Comparison of ENCODE assay signal across 15 cellular contexts in the genomic region with DNA sequence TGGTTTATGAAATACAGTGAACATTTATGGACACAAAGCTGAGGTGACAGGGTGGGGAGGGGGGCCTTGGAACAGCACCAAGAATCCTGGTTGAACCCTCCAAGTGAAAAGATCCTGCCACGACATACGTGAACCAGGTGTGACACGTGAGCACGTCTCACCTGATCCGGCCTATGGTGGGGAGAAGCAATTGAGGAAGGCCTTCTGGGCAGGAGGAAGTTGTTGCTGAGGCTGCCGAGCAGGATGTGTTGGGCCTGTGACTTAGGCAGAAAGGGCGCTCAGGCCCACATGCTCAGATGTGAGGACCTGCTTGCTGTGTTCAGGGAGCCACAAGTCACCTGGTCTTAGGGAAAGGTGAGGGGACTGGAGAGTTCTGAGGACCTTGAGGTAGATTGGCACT. TPM values are rescaled to one million over a fixed set of nuclear protein-coding genes. Genes with fewer than 3 reads are reported as not detected.
DNase-seq lines count a peak whose midpoint lies in the region; ATAC-seq lines count a peak whose summit lies in the region.
"Had no signal": no experiment of that assay in that cellular context is flagged by ENCODE, and none has a peak within 500 bp of the region (broad histone marks: within the 10 kb centered on the region; RNA-seq: fewer than 3 reads in every experiment).

No MANE protein-coding gene starts in this region.

- no peak for ATAC-seq in activated CD8-positive, alpha-beta memory T cell treated with anti-CD3 and anti-CD28 coated beads, Interleukin-2, amount 10 ng/mL, durations not matched to agents 7 days and 5 days
- ATAC-seq in naive B cell (ENCODE audit: low read depth in 2 of 2), result no peak
- no peak for ATAC-seq in left colon
- ATAC-seq: WTC11 had no signal

- no peaks in the 10 kb centered on the region for H3K36me3 Mint-ChIP-seq in activated naive CD4-positive, alpha-beta T cell treated with anti-CD3 and anti-CD28 coated beads for 36 hours (ENCODE audit: low read depth)
- peaks cover 1% of the 10 kb centered on the region for H3K36me3 Mint-ChIP-seq in activated CD8-positive, alpha-beta memory T cell treated with anti-CD3 and anti-CD28 coated beads, Interleukin-2, amount 10 ng/mL, durations not matched to agents 7 days and 5 days
- H3K36me3 Mint-ChIP-seq in naive B cell, result no peaks in the 10 kb centered on the region

- H3K4me3 Mint-ChIP-seq in activated naive CD4-positive, alpha-beta T cell treated with anti-CD3 and anti-CD28 coated beads for 36 hours, result no peak overlapping the region
- H3K4me3 Mint-ChIP-seq in activated CD8-positive, alpha-beta memory T cell treated with anti-CD3 and anti-CD28 coated beads, Interleukin-2, amount 10 ng/mL, durations not matched to agents 7 days and 5 days, result no peak overlapping the region
- peak overlapping the region in 3 of 8 donors; percentile 44 to 90 (median 54) for H3K4me3 Mint-ChIP-seq in naive B cell
- H3K4me3 Mint-ChIP-seq: WTC11 had no signal

- DNase-seq in activated naive CD4-positive, alpha-beta T cell treated with anti-CD3 and anti-CD28 coated beads for 36 hours, result no peak
- no peak for DNase-seq in activated naive CD4-positive, alpha-beta T cell treated with Interleukin-2 at 50 U/mL for 16 hours
- DNase-seq in activated CD8-positive, alpha-beta memory T cell treated with anti-CD3 and anti-CD28 coated beads, Interleukin-2, amount 10 ng/mL, durations not matched to agents 7 days and 5 days, result no peak
- DNase-seq in naive B cell (peak; percentile 20), AG08396 (ENCODE audit: low spot score) (no peak), NCI-H345 (lab: John Stamatoyannopoulos, UW) (no peak), hepatic stellate cell (ENCODE audit: low spot score) (no peak), left colon (no peak)
- DNase-seq: DMS79, HCEC 1CT, NCI-H1417, NCI-H69, SHP77 treated with DMSO at 0.1 percent for 48 hours had no signal

- peaks cover 32% of the 10 kb centered on the region for H3K4me1 Mint-ChIP-seq in activated naive CD4-positive, alpha-beta T cell treated with anti-CD3 and anti-CD28 coated beads for 36 hours (ENCODE audit: low read depth)
- peaks cover 23% of the 10 kb centered on the region for H3K4me1 Mint-ChIP-seq in activated CD8-positive, alpha-beta memory T cell treated with anti-CD3 and anti-CD28 coated beads, Interleukin-2, amount 10 ng/mL, durations not matched to agents 7 days and 5 days
- H3K4me1 Mint-ChIP-seq in naive B cell, result peaks cover 29 to 41% (median 37%) of the 10 kb centered on the region in 3 donors

- H3K9me3 Mint-ChIP-seq in activated naive CD4-positive, alpha-beta T cell treated with anti-CD3 and anti-CD28 coated beads for 36 hours, result no peaks in the 10 kb centered on the region
- H3K9me3 Mint-ChIP-seq in activated CD8-positive, alpha-beta memory T cell treated with anti-CD3 and anti-CD28 coated beads, Interleukin-2, amount 10 ng/mL, durations not matched to agents 7 days and 5 days (ENCODE audit: low read depth), result no peaks in the 10 kb centered on the region
- H3K9me3 Mint-ChIP-seq in naive B cell, result no peaks in the 10 kb centered on the region
- H3K9me3 Mint-ChIP-seq: WTC11 had no signal

- CTCF ChIA-PET in activated naive CD4-positive, alpha-beta T cell treated with anti-CD3 and anti-CD28 coated beads for 36 hours (lab: Charles Lee), result interaction anchor here (0.6 to 5.6 kb wide), 14 partner anchors 9 to 312 kb away, joined by 3 to 77 read pairs (median 5); a partner anchor contains a TSS
- CTCF ChIA-PET in activated CD8-positive, alpha-beta memory T cell treated with anti-CD3 and anti-CD28 coated beads, Interleukin-2, amount 10 ng/mL, durations not matched to agents 7 days and 5 days (lab: Charles Lee), result interaction anchor here (0.6 to 6.8 kb wide), 11 partner anchors 12 to 179 kb away, joined by 3 to 147 read pairs (median 9); a partner anchor contains a TSS

- H3K27ac Mint-ChIP-seq in activated naive CD4-positive, alpha-beta T cell treated with anti-CD3 and anti-CD28 coated beads for 36 hours, result peak overlapping the region; percentile 24
- H3K27ac Mint-ChIP-seq in activated CD8-positive, alpha-beta memory T cell treated with anti-CD3 and anti-CD28 coated beads, Interleukin-2, amount 10 ng/mL, durations not matched to agents 7 days and 5 days, result peak overlapping the region; percentile 15
- H3K27ac Mint-ChIP-seq in naive B cell, result peak overlapping the region; percentile 16 to 99 (median 95)

- intact Hi-C loops in activated naive CD4-positive, alpha-beta T cell treated with anti-CD3 and anti-CD28 coated beads for 36 hours (cut with micrococcal nuclease), result no loop called here
- intact Hi-C loops in left colon (cut with DNase I, micrococcal nuclease), result loop anchor here in 1 of 2 donors (5.0 kb wide), 1 partner anchor 178 kb away; no protein-coding TSS in a partner anchor

- no peaks in the 10 kb centered on the region for H3K27me3 Mint-ChIP-seq in activated naive CD4-positive, alpha-beta T cell treated with anti-CD3 and anti-CD28 coated beads for 36 hours (ENCODE audit: low read depth)
- no peaks in the 10 kb centered on the region for H3K27me3 Mint-ChIP-seq in activated CD8-positive, alpha-beta memory T cell treated with anti-CD3 and anti-CD28 coated beads, Interleukin-2, amount 10 ng/mL, durations not matched to agents 7 days and 5 days
- peaks cover 0 to 4% (median 0%) of the 10 kb centered on the region in 3 donors for H3K27me3 Mint-ChIP-seq in naive B cell

RNA-seq across cellular contexts. Expression of a gene that starts 2.5 kb away (rescaled TPM):
- 10 to 100 TPM; 30.8 to 34.4 TPM for total RNA-seq in activated naive CD4-positive, alpha-beta T cell treated with anti-CD3 and anti-CD28 coated beads for 36 hours
- total RNA-seq in activated CD8-positive, alpha-beta memory T cell treated with anti-CD3 and anti-CD28 coated beads, Interleukin-2, amount 10 ng/mL, durations not matched to agents 7 days and 5 days, result 10 to 100 TPM; 40.9 to 44.4 TPM
- polyA plus RNA-seq in naive B cell (ENCODE audit: low read depth in 6 of 6), result 10 to 100 TPM; 14.5 to 29.2 (median 23.2) TPM
- 10 to 100 TPM; 40.9 to 49.8 TPM for total RNA-seq in left colon

RNA-seq across cellular contexts. Expression of a gene that starts 58.7 kb away (rescaled TPM):
- under 1 TPM; 0.22 to 0.33 TPM for total RNA-seq in activated naive CD4-positive, alpha-beta T cell treated with anti-CD3 and anti-CD28 coated beads for 36 hours
- under 1 TPM; 0.15 to 0.37 TPM for total RNA-seq in activated CD8-positive, alpha-beta memory T cell treated with anti-CD3 and anti-CD28 coated beads, Interleukin-2, amount 10 ng/mL, durations not matched to agents 7 days and 5 days
- polyA plus RNA-seq in naive B cell (ENCODE audit: low read depth in 6 of 6), result under 1 TPM in 2 of 6 donors, not detected in 4; 0.08 to 0.10 TPM
- 1 to 10 TPM; 1.5 to 2.8 TPM for total RNA-seq in left colon
- total RNA-seq: T-helper 1 cell treated with Interleukin-12 subunit alpha and Interleukin-12 subunit beta and Interleukin-4 antibody, amounts not matched to agents 30 ng/mL and 1 ng/mL, for 36 hours had no signal

Comparison
In these comparisons a context has a peak if more than half of its experiments do, and no peak if none do; other contexts are left out.
1. H3K27ac Mint-ChIP-seq: peak in every context shown above with its lines; median percentile 95 in naive B cell; 24 in activated naive CD4-positive, alpha-beta T cell treated with anti-CD3 and anti-CD28 coated beads for 36 hours; 15 in activated CD8-positive, alpha-beta memory T cell treated with anti-CD3 and anti-CD28 coated beads, Interleukin-2, amount 10 ng/mL, durations not matched to agents 7 days and 5 days.